In genomic region chr22:38028344-38029130, GRCh38 we compare ENCODE assay signal across 1 cellular context.
TF ChIP-seq lines count a peak whose summit lies in the region.

No MANE protein-coding gene starts in this region.

TF ChIP-seq in GM12878, 131 proteins besides CTCF, POLR2A, EP300 and RAD21:
- 0 out of 4 replicates have a peak, but pooled peaks of 1 of the 2 experiments have one; percentile 7 for TF ChIP-seq BHLHE40 (IDR thresholded peaks at IDR 0.05; ENCODE audit: borderline replicate concordance in 1 of 2, low read depth in 2 of 2, low read length in 1 of 2)
- TF ChIP-seq IKZF1 (conservative IDR thresholded peaks at IDR 0.05), result no peak
- peak; percentile 94 for TF ChIP-seq BCL3 (IDR thresholded peaks at IDR 0.05; ENCODE audit: borderline replicate concordance, insufficient read depth, low read depth, low read length, poor library complexity, severe bottlenecking)
- TF ChIP-seq PBX3 (IDR thresholded peaks at IDR 0.05; ENCODE audit: insufficient replicate concordance, low read depth, low read length), result peak; percentile 40
- TF ChIP-seq HCFC1 (IDR thresholded peaks at IDR 0.05; ENCODE audit: low read length), result no peak
